In the genomic region with DNA sequence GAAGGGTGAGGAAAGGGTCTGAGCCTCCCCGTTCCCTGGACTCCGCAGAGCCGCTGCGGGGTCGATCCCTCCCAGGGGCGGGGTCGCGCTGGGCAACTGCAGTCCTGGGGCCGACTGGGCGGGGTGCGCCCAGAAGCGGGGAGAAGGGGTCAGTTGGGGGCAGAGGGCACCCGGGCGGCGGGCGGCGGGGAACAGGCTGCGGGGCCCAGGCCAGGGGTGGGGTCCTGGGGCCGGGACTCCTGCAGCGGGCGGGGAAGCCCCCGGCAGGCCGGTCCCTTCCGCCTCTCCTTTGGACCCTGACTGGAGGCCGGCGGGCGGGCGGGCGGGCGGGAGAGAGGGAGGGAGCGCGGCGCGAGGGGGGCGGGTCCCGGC, we compare ENCODE assay signal across 8 cellular contexts. TPM values are rescaled to one million over a fixed set of nuclear protein-coding genes. Genes with fewer than 3 reads are reported as not detected.
DNase-seq lines count a peak whose midpoint lies in the region; ATAC-seq and TF ChIP-seq lines count a peak whose summit lies in the region.

No MANE protein-coding gene starts in this region.

- H2BK5ac ChIP-seq in IMR-90 (ENCODE audit: low read depth, low read length, poor library complexity, severe bottlenecking) (peak overlapping the region; percentile 94), mesendoderm (ENCODE audit: low read length) (peak overlapping the region; percentile 88)

- H2AK5ac ChIP-seq in IMR-90 (ENCODE audit: low read depth, low read length) = peak overlapping the region; percentile 88
- H2AK5ac ChIP-seq in mesendoderm (ENCODE audit: low read length) = no peak overlapping the region

- H3K36me3 Mint-ChIP-seq in stimulated activated naive CD8-positive, alpha-beta T cell treated with anti-CD3 and anti-CD28 coated beads, Interleukin-15, Interleukin-2, amounts not matched to agents 100 ng/mL and 50 ng/mL, for 24 hours (ENCODE audit: low read depth) = peaks cover 29% of the 10 kb centered on the region

- intact Hi-C loops in IMR-90 (cut with micrococcal nuclease) = no loop called here
- intact Hi-C loops in breast epithelium (cut with DNase I; ENCODE audit: low total_unique reads) = no loop called here

- peaks cover 45% of the 10 kb centered on the region for H3K4me1 Mint-ChIP-seq in stimulated activated naive CD8-positive, alpha-beta T cell treated with anti-CD3 and anti-CD28 coated beads, Interleukin-15, Interleukin-2, amounts not matched to agents 100 ng/mL and 50 ng/mL, for 24 hours (ENCODE audit: low read depth)

- peaks cover 46% of the 10 kb centered on the region for H4K20me1 ChIP-seq in IMR-90 (ENCODE audit: insufficient read depth, low read length)

- H3K9ac ChIP-seq in IMR-90 (ENCODE audit: low read depth, low read length) (peak overlapping the region; percentile 96), mesendoderm (ENCODE audit: low read length) (peak overlapping the region; percentile 99)

- no peaks in the 10 kb centered on the region for H3K9me3 Mint-ChIP-seq in stimulated activated naive CD8-positive, alpha-beta T cell treated with anti-CD3 and anti-CD28 coated beads, Interleukin-15, Interleukin-2, amounts not matched to agents 100 ng/mL and 50 ng/mL, for 24 hours

- peak overlapping the region; percentile 97 for H3K4me3 ChIP-seq in IMR-90 (ENCODE audit: insufficient read depth, low read depth, low read length)
- peak overlapping the region; percentile 92 to 99 (median 95) for H3K4me3 ChIP-seq in breast epithelium
- H3K4me3 ChIP-seq in mesendoderm (ENCODE audit: low read length) = peak overlapping the region; percentile 94

- H3K9me3 ChIP-seq in IMR-90 (ENCODE audit: control insufficient read depth, insufficient read depth, low read length) = no peaks in the 10 kb centered on the region
- H3K9me3 ChIP-seq in breast epithelium = no peaks in the 10 kb centered on the region

- no peak for ATAC-seq in stimulated activated naive CD8-positive, alpha-beta T cell treated with anti-CD3 and anti-CD28 coated beads, Interleukin-15, Interleukin-2, amounts not matched to agents 100 U/mL and 50 U/mL, for 24 hours
- ATAC-seq in IMR-90 (ENCODE audit: low read depth) = peak; percentile 52

- peak overlapping the region; percentile 98 for H3K4ac ChIP-seq in IMR-90 (ENCODE audit: low read depth, low read length)
- H3K4ac ChIP-seq in mesendoderm (ENCODE audit: low read depth, low read length) = peak overlapping the region; percentile 63

- TF ChIP-seq POLR2A in IMR-90 (IDR thresholded peaks at IDR 0.05; ENCODE audit: low read depth, low read length) = peak; percentile 24; the same call in 1 of the 2 replicates
- no peak for TF ChIP-seq POLR2A in breast epithelium (IDR thresholded peaks at IDR 0.05)

- peaks cover 3% of the 10 kb centered on the region; the same call in 1 of the 2 replicates for H3K36me3 ChIP-seq in IMR-90 (ENCODE audit: control insufficient read depth, insufficient read depth, low read length)
- H3K36me3 ChIP-seq in breast epithelium = no peaks in the 10 kb centered on the region
- H3K36me3 ChIP-seq in mesendoderm (ENCODE audit: control insufficient read depth, insufficient read depth, low read length) = no peaks in the 10 kb centered on the region

- H3K9me1 ChIP-seq in IMR-90 (ENCODE audit: insufficient read depth, low read length) = no peaks in the 10 kb centered on the region

- BruUV-seq in IMR-90 (replicated peaks; lab: Mats Ljungman, UMichigan) = no TSS peak

- H3K23ac ChIP-seq in IMR-90 (ENCODE audit: low read depth, low read length) = peak overlapping the region; percentile 91; the same call in 1 of the 2 replicates
- no peak overlapping the region for H3K23ac ChIP-seq in mesendoderm (ENCODE audit: low read length)

- POLR2A ChIA-PET in IMR-90 (lab: Charles Lee; ENCODE audit: unreplicated experiment) = interaction anchor here (0.5 to 0.8 kb wide), 4 partner anchors 23 to 428 kb away, joined by 3 to 9 read pairs (median 4); no protein-coding TSS in a partner anchor

- no peak overlapping the region for H2BK15ac ChIP-seq in IMR-90 (ENCODE audit: low read depth, low read length)
- no peak overlapping the region for H2BK15ac ChIP-seq in mesendoderm (replicated peaks; ENCODE audit: low read depth)

- peak overlapping the region; percentile 97 for H4K91ac ChIP-seq in IMR-90 (ENCODE audit: insufficient read depth, low read depth, low read length)

- H3K79me1 ChIP-seq in IMR-90 (ENCODE audit: low read depth in 1 of 2, low read length in 2 of 2) = peaks cover 12 to 31% of the 10 kb centered on the region in 2 experiments; a peak in 3 of 4 replicates
- H3K79me1 ChIP-seq in mesendoderm (ENCODE audit: low read length) = peaks cover 7% of the 10 kb centered on the region

- peak overlapping the region; percentile 93 for H3K27ac Mint-ChIP-seq in stimulated activated naive CD8-positive, alpha-beta T cell treated with anti-CD3 and anti-CD28 coated beads, Interleukin-15, Interleukin-2, amounts not matched to agents 100 ng/mL and 50 ng/mL, for 24 hours

- CTCF ChIA-PET in IMR-90 (lab: Yijun Ruan, JAX) = no interaction called here

- H3K4me3 Mint-ChIP-seq in stimulated activated naive CD8-positive, alpha-beta T cell treated with anti-CD3 and anti-CD28 coated beads, Interleukin-15, Interleukin-2, amounts not matched to agents 100 ng/mL and 50 ng/mL, for 24 hours = peak overlapping the region; percentile 96

- in situ Hi-C loops in IMR-90 (cut with MboI; ENCODE audit: low sequenced_read_pairs) = no loop called here

- peaks cover 29% of the 10 kb centered on the region for H3K79me2 ChIP-seq in mesendoderm (ENCODE audit: control insufficient read depth, insufficient read depth, low read length)

- dilution Hi-C loops in IMR-90 (cut with HindIII; ENCODE audit: low sequenced_read_pairs, unreplicated experiment) = no loop called here

- peak overlapping the region; percentile 91 for H3K14ac ChIP-seq in IMR-90 (replicated peaks; ENCODE audit: low read depth, low read length)

- H2BK20ac ChIP-seq in IMR-90 (ENCODE audit: low read depth, low read length) = no peak overlapping the region

- no peak for TF ChIP-seq CTCF in IMR-90 (conservative IDR thresholded peaks at IDR 0.05; ENCODE audit: low read depth, low read length)
- no peak for TF ChIP-seq CTCF in breast epithelium (IDR thresholded peaks at IDR 0.05)

- DNase-seq in stimulated activated naive CD8-positive, alpha-beta T cell treated with anti-CD3 and anti-CD28 coated beads, Interleukin-15, Interleukin-2, amounts not matched to agents 100 U/mL and 50 U/mL, for 24 hours = no peak
- DNase-seq in IMR-90 (no peak), breast epithelium (ENCODE audit: low spot score in 2 of 2) (no peak), mesendoderm (no peak), HuH-7.5 (ENCODE audit: low spot score) (no peak), occipital lobe (lab: John Stamatoyannopoulos, UW) (no peak), NCI-H1436 (lab: John Stamatoyannopoulos, UW) (no peak)

- TF ChIP-seq RAD21 in IMR-90 (IDR thresholded peaks at IDR 0.05; ENCODE audit: low read length) = no peak

- H2AK9ac ChIP-seq in IMR-90 (replicated peaks; ENCODE audit: low read depth, low read length, poor library complexity) = peak overlapping the region; percentile 98

- peak overlapping the region; percentile 80 for H4K5ac ChIP-seq in IMR-90 (ENCODE audit: low read depth, low read length)
- no peak overlapping the region for H4K5ac ChIP-seq in mesendoderm (ENCODE audit: low read length)

- 0% methylated on average over 4 of the region's 36 CpGs; no CpG with 5 or more reads in 1 of the 2 experiments for WGBS in IMR-90 (ENCODE audit: extremely low coverage in 2 of 2, insufficient read length in 1 of 2), 2 experiments
- no CpG with 5 or more reads among the region's 36 CpGs for WGBS in mesendoderm (ENCODE audit: extremely low coverage, insufficient coverage, low lambda C conversion rate)

- H3K4me1 ChIP-seq in IMR-90 (ENCODE audit: control insufficient read depth, insufficient read depth, low read length) (no peaks in the 10 kb centered on the region; the same call in 1 of the 2 replicates), breast epithelium (peaks cover 3 to 30% of the 10 kb centered on the region in 2 donors), mesendoderm (ENCODE audit: control insufficient read depth, low read depth, low read length) (peaks cover 2% of the 10 kb centered on the region)

- H2AFZ ChIP-seq in IMR-90 (replicated peaks; ENCODE audit: low read length, poor library complexity) = peak overlapping the region; percentile 99

- peak overlapping the region; percentile 67 for H3K4me2 ChIP-seq in IMR-90 (ENCODE audit: low read depth, low read length)
- peak overlapping the region; percentile 20 for H3K4me2 ChIP-seq in mesendoderm (ENCODE audit: low read length)

- H3K27me3 ChIP-seq in IMR-90 (ENCODE audit: control insufficient read depth, insufficient read depth, low read length) (no peaks in the 10 kb centered on the region), breast epithelium (no peaks in the 10 kb centered on the region), mesendoderm (ENCODE audit: insufficient read depth, low read length, poor library complexity) (no peaks in the 10 kb centered on the region)

- H3K27me3 Mint-ChIP-seq in stimulated activated naive CD8-positive, alpha-beta T cell treated with anti-CD3 and anti-CD28 coated beads, Interleukin-15, Interleukin-2, amounts not matched to agents 100 ng/mL and 50 ng/mL, for 24 hours = no peaks in the 10 kb centered on the region

- H3K56ac ChIP-seq in IMR-90 (ENCODE audit: extremely low read depth, insufficient read depth, low read length) (peak overlapping the region; percentile 92; the same call in 1 of the 2 replicates), mesendoderm (ENCODE audit: low read length) (peak overlapping the region; percentile 98)

- H2BK120ac ChIP-seq in IMR-90 (ENCODE audit: low read depth, low read length) = no peak overlapping the region
- H2BK120ac ChIP-seq in mesendoderm (ENCODE audit: low read depth, low read length) = peak overlapping the region; percentile 21

- H3K18ac ChIP-seq in IMR-90 (ENCODE audit: low read depth, low read length) (peak overlapping the region; percentile 95), mesendoderm (ENCODE audit: low read length) (peak overlapping the region; percentile 95)

- H4K8ac ChIP-seq in IMR-90 (ENCODE audit: low read depth in 2 of 2, low read length in 2 of 2) (peak overlapping the region; percentile 77 to 93), mesendoderm (ENCODE audit: low read depth, low read length) (no peak overlapping the region)

- H3K27ac ChIP-seq in IMR-90 (ENCODE audit: insufficient read depth, low read length) = peak overlapping the region; percentile 98
- H3K27ac ChIP-seq in breast epithelium = peak overlapping the region; percentile 100
- H3K27ac ChIP-seq in mesendoderm (ENCODE audit: low read depth, low read length) = peak overlapping the region; percentile 98

RNA-seq across cellular contexts. Expression of a gene that starts 0.4 kb away (rescaled TPM):
- 40.7 and 44.2 TPM in 2 replicates for total RNA-seq in IMR-90 (2012; rRNA removed)
- 47.7 and 56.2 TPM in 2 replicates for polyA plus RNA-seq in IMR-90 (2012; rRNA removed)
- polyA plus RNA-seq in IMR-90 (2012; cell fraction: cytosol; rRNA removed) = 44.9 and 50.5 TPM in 2 replicates
- 88.1 and 211 TPM in 2 replicates for polyA plus RNA-seq in IMR-90 (2012; cell fraction: nucleus; rRNA removed; ENCODE audit: low replicate concordance)
- total RNA-seq in breast epithelium = 10 to 100 TPM; 60.6 to 85.5 (median 84.0) TPM
- 38.9 TPM for polyA plus RNA-seq in mesendoderm (2013, experiment 1 of 2)
- 38.1 TPM for polyA plus RNA-seq in mesendoderm (2013, experiment 2 of 2)
- 60.7 TPM for total RNA-seq in occipital lobe

RNA-seq across cellular contexts. Expression of a gene that starts 10.3 kb away (rescaled TPM):
- total RNA-seq in IMR-90 (2012; rRNA removed) (4.5 and 6.1 TPM in 2 replicates), breast epithelium (1 to 10 TPM; 4.0 to 6.2 (median 5.1) TPM), occipital lobe (7.0 TPM)
- 4.8 and 5.5 TPM in 2 replicates for polyA plus RNA-seq in IMR-90 (2012; rRNA removed)
- polyA plus RNA-seq in IMR-90 (2012; cell fraction: cytosol; rRNA removed) = 1.9 and 4.3 TPM in 2 replicates
- 0.91 and 3.3 TPM in 2 replicates for polyA plus RNA-seq in IMR-90 (2012; cell fraction: nucleus; rRNA removed; ENCODE audit: low replicate concordance)
- 27.8 TPM for polyA plus RNA-seq in mesendoderm (2013, experiment 1 of 2)
- 27.6 TPM for polyA plus RNA-seq in mesendoderm (2013, experiment 2 of 2)

RNA-seq across cellular contexts. Expression of a gene that starts 10.4 kb away (rescaled TPM):
- total RNA-seq in IMR-90 (2012; rRNA removed) (32.5 and 35.8 TPM in 2 replicates), breast epithelium (10 to 100 TPM; 28.6 to 86.9 (median 71.3) TPM), occipital lobe (33.8 TPM)
- 52.3 and 55.6 TPM in 2 replicates for polyA plus RNA-seq in IMR-90 (2012; rRNA removed)
- polyA plus RNA-seq in IMR-90 (2012; cell fraction: cytosol; rRNA removed) = 19.5 and 22.6 TPM in 2 replicates
- 235 and 300 TPM in 2 replicates for polyA plus RNA-seq in IMR-90 (2012; cell fraction: nucleus; rRNA removed; ENCODE audit: low replicate concordance)
- 59.6 TPM for polyA plus RNA-seq in mesendoderm (2013, experiment 1 of 2)
- 63.2 TPM for polyA plus RNA-seq in mesendoderm (2013, experiment 2 of 2)

RNA-seq across cellular contexts. Expression of a gene that starts 46.6 kb away (rescaled TPM):
- 4.7 and 7.0 TPM in 2 replicates for total RNA-seq in IMR-90 (2012; rRNA removed)
- 14.5 and 14.6 TPM in 2 replicates for polyA plus RNA-seq in IMR-90 (2012; rRNA removed)
- 9.2 and 13.0 TPM in 2 replicates for polyA plus RNA-seq in IMR-90 (2012; cell fraction: cytosol; rRNA removed)
- polyA plus RNA-seq in IMR-90 (2012; cell fraction: nucleus; rRNA removed; ENCODE audit: low replicate concordance) = 33.5 and 35.9 TPM in 2 replicates
- total RNA-seq in breast epithelium = 10 to 100 TPM; 11.4 to 14.1 (median 11.5) TPM
- polyA plus RNA-seq in mesendoderm (2013, experiment 1 of 2) = 15.6 TPM
- polyA plus RNA-seq in mesendoderm (2013, experiment 2 of 2) = 14.9 TPM
- total RNA-seq in occipital lobe = 4.8 TPM

RNA-seq across cellular contexts. Expression of a gene that starts 56.3 kb away (rescaled TPM):
- 2.2 TPM in 2 replicates for total RNA-seq in IMR-90 (2012; rRNA removed)
- 4.3 and 5.3 TPM in 2 replicates for polyA plus RNA-seq in IMR-90 (2012; rRNA removed)
- 3.0 and 5.1 TPM in 2 replicates for polyA plus RNA-seq in IMR-90 (2012; cell fraction: cytosol; rRNA removed)
- polyA plus RNA-seq in IMR-90 (2012; cell fraction: nucleus; rRNA removed; ENCODE audit: low replicate concordance) = 3.7 and 8.0 TPM in 2 replicates
- 1 to 10 TPM; 4.8 to 7.5 (median 7.2) TPM for total RNA-seq in breast epithelium
- 4.0 TPM for polyA plus RNA-seq in mesendoderm (2013, experiment 1 of 2)
- polyA plus RNA-seq in mesendoderm (2013, experiment 2 of 2) = 4.0 TPM
- total RNA-seq in occipital lobe = 2.7 TPM
